Comparison of ENCODE assay signal across 1 cellular context in the genomic region with DNA sequence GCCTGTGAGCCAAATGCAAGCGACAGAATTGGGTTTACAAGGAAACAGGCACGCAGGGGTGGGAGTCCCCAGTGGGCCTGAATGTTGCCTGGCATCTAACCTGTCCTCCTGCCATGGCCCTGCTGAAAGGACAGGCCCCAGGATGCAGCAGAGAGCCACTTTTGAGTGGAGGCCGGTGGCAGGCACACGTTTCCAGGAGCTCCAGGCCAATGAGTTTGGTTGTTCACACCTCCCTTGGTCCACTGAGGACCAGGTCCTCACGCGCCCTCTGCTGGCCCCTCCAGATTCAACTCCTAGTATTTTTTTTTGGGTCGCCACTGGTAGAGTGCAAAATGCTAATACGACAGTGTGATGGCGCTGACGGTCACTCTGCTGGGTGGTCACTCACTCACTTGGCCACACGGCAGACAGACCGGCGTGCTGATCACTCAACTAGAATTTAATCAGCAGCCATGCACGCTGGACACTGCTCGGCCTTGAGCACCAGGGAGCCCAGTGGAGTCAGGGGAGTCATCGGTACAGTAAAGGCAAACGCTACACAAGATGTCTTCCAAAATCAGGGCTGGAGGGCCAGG.
A peak's percentile ranks its signal among the peaks of the same experiment; 100 is the strongest.
TF ChIP-seq lines count a peak whose summit lies in the region.

No MANE protein-coding gene starts in this region.

TF ChIP-seq in K562, 482 proteins besides CTCF, POLR2A, EP300 and RAD21 (continued from another document and continues in another):
- TF ChIP-seq, protein P1, sequence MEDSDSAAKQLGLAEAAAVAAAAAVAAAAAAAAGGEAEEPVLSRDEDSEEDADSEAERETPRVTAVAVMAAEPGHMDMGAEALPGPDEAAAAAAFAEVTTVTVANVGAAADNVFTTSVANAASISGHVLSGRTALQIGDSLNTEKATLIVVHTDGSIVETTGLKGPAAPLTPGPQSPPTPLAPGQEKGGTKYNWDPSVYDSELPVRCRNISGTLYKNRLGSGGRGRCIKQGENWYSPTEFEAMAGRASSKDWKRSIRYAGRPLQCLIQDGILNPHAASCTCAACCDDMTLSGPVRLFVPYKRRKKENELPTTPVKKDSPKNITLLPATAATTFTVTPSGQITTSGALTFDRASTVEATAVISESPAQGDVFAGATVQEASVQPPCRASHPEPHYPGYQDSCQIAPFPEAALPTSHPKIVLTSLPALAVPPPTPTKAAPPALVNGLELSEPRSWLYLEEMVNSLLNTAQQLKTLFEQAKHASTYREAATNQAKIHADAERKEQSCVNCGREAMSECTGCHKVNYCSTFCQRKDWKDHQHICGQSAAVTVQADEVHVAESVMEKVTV (CRISPR knock-in tag; IDR thresholded peaks at IDR 0.05) = peak; percentile 72; the same call in 1 of the 2 replicates
- TF ChIP-seq TCF7L2 (IDR thresholded peaks at IDR 0.05; ENCODE audit: low read depth, low read length) (no peak), HOXB6 (CRISPR knock-in tag; IDR thresholded peaks at IDR 0.05; ENCODE audit: borderline replicate concordance) (no peak), ATF1 (CRISPR knock-in tag; IDR thresholded peaks at IDR 0.05) (no peak), ATF1 (tag; IDR thresholded peaks at IDR 0.05) (0 out of 2 replicates have a peak, but pooled peaks have one; percentile 29), JUND (IDR thresholded peaks at IDR 0.05; ENCODE audit: borderline replicate concordance, low read depth, low read length) (0 out of 2 replicates have a peak, but pooled peaks have one; percentile 18), JUND (tag; IDR thresholded peaks at IDR 0.05; ENCODE audit: borderline replicate concordance, low read depth, low read length) (no peak), CTBP1 (IDR thresholded peaks at IDR 0.05; ENCODE audit: borderline replicate concordance) (peak; percentile 34; the same call in 1 of the 2 replicates), SMC3 (conservative IDR thresholded peaks at IDR 0.05; ENCODE audit: insufficient read depth, low read depth, low read length) (peak; percentile 93), CREM (IDR thresholded peaks at IDR 0.05; ENCODE audit: low read depth) (peak; percentile 8; the same call in 1 of the 2 replicates), L3MBTL2 (IDR thresholded peaks at IDR 0.05) (peak; percentile 94), ZC3H11A (IDR thresholded peaks at IDR 0.05; ENCODE audit: low read depth, low read length) (no peak), STAG1 (CRISPR knock-in tag; IDR thresholded peaks at IDR 0.05; ENCODE audit: borderline replicate concordance) (peak; percentile 59; the same call in 1 of the 2 replicates), ZNF384 (IDR thresholded peaks at IDR 0.05; ENCODE audit: low read depth, low read length) (peak; percentile 80), PHF20 (IDR thresholded peaks at IDR 0.05; ENCODE audit: partially characterized antibody) (peak; percentile 23), ZNF253 (CRISPR knock-in tag; conservative IDR thresholded peaks at IDR 0.05) (no peak), CREBBP (IDR thresholded peaks at IDR 0.05; ENCODE audit: low read depth, low read length) (no peak), XRCC4 (IDR thresholded peaks at IDR 0.05; ENCODE audit: extremely low read depth, insufficient read depth, insufficient read length) (no peak)
- TF ChIP-seq, protein P2, sequence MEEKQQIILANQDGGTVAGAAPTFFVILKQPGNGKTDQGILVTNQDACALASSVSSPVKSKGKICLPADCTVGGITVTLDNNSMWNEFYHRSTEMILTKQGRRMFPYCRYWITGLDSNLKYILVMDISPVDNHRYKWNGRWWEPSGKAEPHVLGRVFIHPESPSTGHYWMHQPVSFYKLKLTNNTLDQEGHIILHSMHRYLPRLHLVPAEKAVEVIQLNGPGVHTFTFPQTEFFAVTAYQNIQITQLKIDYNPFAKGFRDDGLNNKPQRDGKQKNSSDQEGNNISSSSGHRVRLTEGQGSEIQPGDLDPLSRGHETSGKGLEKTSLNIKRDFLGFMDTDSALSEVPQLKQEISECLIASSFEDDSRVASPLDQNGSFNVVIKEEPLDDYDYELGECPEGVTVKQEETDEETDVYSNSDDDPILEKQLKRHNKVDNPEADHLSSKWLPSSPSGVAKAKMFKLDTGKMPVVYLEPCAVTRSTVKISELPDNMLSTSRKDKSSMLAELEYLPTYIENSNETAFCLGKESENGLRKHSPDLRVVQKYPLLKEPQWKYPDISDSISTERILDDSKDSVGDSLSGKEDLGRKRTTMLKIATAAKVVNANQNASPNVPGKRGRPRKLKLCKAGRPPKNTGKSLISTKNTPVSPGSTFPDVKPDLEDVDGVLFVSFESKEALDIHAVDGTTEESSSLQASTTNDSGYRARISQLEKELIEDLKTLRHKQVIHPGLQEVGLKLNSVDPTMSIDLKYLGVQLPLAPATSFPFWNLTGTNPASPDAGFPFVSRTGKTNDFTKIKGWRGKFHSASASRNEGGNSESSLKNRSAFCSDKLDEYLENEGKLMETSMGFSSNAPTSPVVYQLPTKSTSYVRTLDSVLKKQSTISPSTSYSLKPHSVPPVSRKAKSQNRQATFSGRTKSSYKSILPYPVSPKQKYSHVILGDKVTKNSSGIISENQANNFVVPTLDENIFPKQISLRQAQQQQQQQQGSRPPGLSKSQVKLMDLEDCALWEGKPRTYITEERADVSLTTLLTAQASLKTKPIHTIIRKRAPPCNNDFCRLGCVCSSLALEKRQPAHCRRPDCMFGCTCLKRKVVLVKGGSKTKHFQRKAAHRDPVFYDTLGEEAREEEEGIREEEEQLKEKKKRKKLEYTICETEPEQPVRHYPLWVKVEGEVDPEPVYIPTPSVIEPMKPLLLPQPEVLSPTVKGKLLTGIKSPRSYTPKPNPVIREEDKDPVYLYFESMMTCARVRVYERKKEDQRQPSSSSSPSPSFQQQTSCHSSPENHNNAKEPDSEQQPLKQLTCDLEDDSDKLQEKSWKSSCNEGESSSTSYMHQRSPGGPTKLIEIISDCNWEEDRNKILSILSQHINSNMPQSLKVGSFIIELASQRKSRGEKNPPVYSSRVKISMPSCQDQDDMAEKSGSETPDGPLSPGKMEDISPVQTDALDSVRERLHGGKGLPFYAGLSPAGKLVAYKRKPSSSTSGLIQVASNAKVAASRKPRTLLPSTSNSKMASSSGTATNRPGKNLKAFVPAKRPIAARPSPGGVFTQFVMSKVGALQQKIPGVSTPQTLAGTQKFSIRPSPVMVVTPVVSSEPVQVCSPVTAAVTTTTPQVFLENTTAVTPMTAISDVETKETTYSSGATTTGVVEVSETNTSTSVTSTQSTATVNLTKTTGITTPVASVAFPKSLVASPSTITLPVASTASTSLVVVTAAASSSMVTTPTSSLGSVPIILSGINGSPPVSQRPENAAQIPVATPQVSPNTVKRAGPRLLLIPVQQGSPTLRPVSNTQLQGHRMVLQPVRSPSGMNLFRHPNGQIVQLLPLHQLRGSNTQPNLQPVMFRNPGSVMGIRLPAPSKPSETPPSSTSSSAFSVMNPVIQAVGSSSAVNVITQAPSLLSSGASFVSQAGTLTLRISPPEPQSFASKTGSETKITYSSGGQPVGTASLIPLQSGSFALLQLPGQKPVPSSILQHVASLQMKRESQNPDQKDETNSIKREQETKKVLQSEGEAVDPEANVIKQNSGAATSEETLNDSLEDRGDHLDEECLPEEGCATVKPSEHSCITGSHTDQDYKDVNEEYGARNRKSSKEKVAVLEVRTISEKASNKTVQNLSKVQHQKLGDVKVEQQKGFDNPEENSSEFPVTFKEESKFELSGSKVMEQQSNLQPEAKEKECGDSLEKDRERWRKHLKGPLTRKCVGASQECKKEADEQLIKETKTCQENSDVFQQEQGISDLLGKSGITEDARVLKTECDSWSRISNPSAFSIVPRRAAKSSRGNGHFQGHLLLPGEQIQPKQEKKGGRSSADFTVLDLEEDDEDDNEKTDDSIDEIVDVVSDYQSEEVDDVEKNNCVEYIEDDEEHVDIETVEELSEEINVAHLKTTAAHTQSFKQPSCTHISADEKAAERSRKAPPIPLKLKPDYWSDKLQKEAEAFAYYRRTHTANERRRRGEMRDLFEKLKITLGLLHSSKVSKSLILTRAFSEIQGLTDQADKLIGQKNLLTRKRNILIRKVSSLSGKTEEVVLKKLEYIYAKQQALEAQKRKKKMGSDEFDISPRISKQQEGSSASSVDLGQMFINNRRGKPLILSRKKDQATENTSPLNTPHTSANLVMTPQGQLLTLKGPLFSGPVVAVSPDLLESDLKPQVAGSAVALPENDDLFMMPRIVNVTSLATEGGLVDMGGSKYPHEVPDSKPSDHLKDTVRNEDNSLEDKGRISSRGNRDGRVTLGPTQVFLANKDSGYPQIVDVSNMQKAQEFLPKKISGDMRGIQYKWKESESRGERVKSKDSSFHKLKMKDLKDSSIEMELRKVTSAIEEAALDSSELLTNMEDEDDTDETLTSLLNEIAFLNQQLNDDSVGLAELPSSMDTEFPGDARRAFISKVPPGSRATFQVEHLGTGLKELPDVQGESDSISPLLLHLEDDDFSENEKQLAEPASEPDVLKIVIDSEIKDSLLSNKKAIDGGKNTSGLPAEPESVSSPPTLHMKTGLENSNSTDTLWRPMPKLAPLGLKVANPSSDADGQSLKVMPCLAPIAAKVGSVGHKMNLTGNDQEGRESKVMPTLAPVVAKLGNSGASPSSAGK (IDR thresholded peaks at IDR 0.05) = peak; percentile 86
- TF ChIP-seq, protein P3, sequence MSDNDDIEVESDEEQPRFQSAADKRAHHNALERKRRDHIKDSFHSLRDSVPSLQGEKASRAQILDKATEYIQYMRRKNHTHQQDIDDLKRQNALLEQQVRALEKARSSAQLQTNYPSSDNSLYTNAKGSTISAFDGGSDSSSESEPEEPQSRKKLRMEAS (CRISPR knock-in tag; IDR thresholded peaks at IDR 0.05) = peak; percentile 73
- TF ChIP-seq, protein P4, sequence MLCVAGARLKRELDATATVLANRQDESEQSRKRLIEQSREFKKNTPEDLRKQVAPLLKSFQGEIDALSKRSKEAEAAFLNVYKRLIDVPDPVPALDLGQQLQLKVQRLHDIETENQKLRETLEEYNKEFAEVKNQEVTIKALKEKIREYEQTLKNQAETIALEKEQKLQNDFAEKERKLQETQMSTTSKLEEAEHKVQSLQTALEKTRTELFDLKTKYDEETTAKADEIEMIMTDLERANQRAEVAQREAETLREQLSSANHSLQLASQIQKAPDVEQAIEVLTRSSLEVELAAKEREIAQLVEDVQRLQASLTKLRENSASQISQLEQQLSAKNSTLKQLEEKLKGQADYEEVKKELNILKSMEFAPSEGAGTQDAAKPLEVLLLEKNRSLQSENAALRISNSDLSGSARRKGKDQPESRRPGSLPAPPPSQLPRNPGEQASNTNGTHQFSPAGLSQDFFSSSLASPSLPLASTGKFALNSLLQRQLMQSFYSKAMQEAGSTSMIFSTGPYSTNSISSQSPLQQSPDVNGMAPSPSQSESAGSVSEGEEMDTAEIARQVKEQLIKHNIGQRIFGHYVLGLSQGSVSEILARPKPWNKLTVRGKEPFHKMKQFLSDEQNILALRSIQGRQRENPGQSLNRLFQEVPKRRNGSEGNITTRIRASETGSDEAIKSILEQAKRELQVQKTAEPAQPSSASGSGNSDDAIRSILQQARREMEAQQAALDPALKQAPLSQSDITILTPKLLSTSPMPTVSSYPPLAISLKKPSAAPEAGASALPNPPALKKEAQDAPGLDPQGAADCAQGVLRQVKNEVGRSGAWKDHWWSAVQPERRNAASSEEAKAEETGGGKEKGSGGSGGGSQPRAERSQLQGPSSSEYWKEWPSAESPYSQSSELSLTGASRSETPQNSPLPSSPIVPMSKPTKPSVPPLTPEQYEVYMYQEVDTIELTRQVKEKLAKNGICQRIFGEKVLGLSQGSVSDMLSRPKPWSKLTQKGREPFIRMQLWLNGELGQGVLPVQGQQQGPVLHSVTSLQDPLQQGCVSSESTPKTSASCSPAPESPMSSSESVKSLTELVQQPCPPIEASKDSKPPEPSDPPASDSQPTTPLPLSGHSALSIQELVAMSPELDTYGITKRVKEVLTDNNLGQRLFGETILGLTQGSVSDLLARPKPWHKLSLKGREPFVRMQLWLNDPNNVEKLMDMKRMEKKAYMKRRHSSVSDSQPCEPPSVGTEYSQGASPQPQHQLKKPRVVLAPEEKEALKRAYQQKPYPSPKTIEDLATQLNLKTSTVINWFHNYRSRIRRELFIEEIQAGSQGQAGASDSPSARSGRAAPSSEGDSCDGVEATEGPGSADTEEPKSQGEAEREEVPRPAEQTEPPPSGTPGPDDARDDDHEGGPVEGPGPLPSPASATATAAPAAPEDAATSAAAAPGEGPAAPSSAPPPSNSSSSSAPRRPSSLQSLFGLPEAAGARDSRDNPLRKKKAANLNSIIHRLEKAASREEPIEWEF (CRISPR knock-in tag; IDR thresholded peaks at IDR 0.05) = no peak
- TF ChIP-seq, protein P5, sequence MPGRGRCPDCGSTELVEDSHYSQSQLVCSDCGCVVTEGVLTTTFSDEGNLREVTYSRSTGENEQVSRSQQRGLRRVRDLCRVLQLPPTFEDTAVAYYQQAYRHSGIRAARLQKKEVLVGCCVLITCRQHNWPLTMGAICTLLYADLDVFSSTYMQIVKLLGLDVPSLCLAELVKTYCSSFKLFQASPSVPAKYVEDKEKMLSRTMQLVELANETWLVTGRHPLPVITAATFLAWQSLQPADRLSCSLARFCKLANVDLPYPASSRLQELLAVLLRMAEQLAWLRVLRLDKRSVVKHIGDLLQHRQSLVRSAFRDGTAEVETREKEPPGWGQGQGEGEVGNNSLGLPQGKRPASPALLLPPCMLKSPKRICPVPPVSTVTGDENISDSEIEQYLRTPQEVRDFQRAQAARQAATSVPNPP (IDR thresholded peaks at IDR 0.05; ENCODE audit: borderline replicate concordance, insufficient read depth, insufficient read length) = no peak
- TF ChIP-seq, protein P6, sequence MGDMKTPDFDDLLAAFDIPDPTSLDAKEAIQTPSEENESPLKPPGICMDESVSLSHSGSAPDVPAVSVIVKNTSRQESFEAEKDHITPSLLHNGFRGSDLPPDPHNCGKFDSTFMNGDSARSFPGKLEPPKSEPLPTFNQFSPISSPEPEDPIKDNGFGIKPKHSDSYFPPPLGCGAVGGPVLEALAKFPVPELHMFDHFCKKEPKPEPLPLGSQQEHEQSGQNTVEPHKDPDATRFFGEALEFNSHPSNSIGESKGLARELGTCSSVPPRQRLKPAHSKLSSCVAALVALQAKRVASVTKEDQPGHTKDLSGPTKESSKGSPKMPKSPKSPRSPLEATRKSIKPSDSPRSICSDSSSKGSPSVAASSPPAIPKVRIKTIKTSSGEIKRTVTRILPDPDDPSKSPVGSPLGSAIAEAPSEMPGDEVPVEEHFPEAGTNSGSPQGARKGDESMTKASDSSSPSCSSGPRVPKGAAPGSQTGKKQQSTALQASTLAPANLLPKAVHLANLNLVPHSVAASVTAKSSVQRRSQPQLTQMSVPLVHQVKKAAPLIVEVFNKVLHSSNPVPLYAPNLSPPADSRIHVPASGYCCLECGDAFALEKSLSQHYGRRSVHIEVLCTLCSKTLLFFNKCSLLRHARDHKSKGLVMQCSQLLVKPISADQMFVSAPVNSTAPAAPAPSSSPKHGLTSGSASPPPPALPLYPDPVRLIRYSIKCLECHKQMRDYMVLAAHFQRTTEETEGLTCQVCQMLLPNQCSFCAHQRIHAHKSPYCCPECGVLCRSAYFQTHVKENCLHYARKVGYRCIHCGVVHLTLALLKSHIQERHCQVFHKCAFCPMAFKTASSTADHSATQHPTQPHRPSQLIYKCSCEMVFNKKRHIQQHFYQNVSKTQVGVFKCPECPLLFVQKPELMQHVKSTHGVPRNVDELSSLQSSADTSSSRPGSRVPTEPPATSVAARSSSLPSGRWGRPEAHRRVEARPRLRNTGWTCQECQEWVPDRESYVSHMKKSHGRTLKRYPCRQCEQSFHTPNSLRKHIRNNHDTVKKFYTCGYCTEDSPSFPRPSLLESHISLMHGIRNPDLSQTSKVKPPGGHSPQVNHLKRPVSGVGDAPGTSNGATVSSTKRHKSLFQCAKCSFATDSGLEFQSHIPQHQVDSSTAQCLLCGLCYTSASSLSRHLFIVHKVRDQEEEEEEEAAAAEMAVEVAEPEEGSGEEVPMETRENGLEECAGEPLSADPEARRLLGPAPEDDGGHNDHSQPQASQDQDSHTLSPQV (IDR thresholded peaks at IDR 0.05) = peak; percentile 64; the same call in 1 of the 2 replicates
- TF ChIP-seq, protein P7, sequence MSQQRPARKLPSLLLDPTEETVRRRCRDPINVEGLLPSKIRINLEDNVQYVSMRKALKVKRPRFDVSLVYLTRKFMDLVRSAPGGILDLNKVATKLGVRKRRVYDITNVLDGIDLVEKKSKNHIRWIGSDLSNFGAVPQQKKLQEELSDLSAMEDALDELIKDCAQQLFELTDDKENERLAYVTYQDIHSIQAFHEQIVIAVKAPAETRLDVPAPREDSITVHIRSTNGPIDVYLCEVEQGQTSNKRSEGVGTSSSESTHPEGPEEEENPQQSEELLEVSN (IDR thresholded peaks at IDR 0.05; ENCODE audit: borderline replicate concordance in 1 of 2, extremely low read depth in 1 of 2, insufficient read depth in 1 of 2, insufficient read length in 1 of 2, low read depth in 1 of 2, low read length in 1 of 2, poor library complexity in 1 of 2, severe bottlenecking in 1 of 2) = peak; percentile 50 to 75
